Comparison of ENCODE assay signal across 2 cellular contexts in the genomic region with DNA sequence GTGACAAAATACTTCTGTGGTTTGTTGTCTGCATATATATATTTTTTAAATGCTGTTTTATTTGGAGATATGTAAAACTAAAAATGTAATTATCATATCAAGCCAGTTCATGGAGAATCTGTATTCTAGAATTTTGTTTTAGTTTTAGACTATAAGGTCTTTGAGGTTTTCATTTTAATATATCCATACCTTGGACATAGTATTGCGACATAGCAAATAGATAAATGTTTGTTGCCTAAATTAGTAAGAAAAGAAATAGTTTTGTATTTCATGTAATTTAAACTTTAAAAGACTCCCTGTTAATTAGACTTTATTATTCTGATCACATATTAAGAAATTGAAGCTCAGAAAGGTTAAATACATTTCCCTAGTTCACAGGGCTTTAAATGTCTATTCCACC.
TF ChIP-seq lines count a peak whose summit lies in the region.

No MANE protein-coding gene starts in this region.

TF ChIP-seq in HepG2, 621 proteins besides CTCF, POLR2A, EP300 and RAD21:
- peak; percentile 65; the same call in 1 of the 2 replicates for TF ChIP-seq CEBPB (IDR thresholded peaks at IDR 0.05; ENCODE audit: borderline replicate concordance, low read depth, low read length)
- TF ChIP-seq, protein P1, sequence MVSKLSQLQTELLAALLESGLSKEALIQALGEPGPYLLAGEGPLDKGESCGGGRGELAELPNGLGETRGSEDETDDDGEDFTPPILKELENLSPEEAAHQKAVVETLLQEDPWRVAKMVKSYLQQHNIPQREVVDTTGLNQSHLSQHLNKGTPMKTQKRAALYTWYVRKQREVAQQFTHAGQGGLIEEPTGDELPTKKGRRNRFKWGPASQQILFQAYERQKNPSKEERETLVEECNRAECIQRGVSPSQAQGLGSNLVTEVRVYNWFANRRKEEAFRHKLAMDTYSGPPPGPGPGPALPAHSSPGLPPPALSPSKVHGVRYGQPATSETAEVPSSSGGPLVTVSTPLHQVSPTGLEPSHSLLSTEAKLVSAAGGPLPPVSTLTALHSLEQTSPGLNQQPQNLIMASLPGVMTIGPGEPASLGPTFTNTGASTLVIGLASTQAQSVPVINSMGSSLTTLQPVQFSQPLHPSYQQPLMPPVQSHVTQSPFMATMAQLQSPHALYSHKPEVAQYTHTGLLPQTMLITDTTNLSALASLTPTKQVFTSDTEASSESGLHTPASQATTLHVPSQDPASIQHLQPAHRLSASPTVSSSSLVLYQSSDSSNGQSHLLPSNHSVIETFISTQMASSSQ (IDR thresholded peaks at IDR 0.05; ENCODE audit: low read depth), result no peak
- TF ChIP-seq, protein P1 (CRISPR knock-in tag; IDR thresholded peaks at IDR 0.05; ENCODE audit: borderline replicate concordance), result no peak
TF ChIP-seq in HepG2: peak in this region for 1.

TF ChIP-seq in H1, 55 proteins besides CTCF, POLR2A, EP300 and RAD21:
- TF ChIP-seq BRCA1 (IDR thresholded peaks at IDR 0.05; ENCODE audit: low read depth, low read length) (no peak), CEBPB (IDR thresholded peaks at IDR 0.05; ENCODE audit: low read depth, low read length) (peak; percentile 77; the same call in 1 of the 2 replicates), RXRA (IDR thresholded peaks at IDR 0.05; ENCODE audit: insufficient read depth, low read depth, low read length) (no peak)
TF ChIP-seq in H1: peak in this region for 1.
